In the genomic region with DNA sequence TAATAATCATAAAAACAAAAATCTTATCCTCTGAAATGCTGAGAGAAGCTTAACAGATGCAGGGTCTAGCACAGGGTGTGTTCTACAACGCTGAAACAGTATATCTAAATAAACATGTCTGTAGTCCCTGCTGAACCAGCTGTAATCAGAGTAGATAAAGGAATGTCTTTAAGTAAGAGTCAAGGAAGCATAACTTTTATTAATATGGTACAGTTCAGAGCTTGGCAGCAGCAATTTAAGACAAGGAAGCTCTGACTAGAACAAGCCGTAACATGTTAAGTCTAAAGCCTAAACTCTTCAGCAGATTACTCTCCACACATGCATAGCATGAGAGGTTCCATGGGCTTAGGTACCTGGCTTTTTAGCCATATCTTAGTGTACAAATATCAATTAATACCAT, we compare ENCODE assay signal across 27 cellular contexts. TPM values are rescaled to one million over a fixed set of nuclear protein-coding genes. Genes with fewer than 3 reads are reported as not detected.
DNase-seq lines count a peak whose midpoint lies in the region; ATAC-seq and TF ChIP-seq lines count a peak whose summit lies in the region.
"Had no signal": no experiment of that assay in that cellular context is flagged by ENCODE, and none has a peak within 500 bp of the region (broad histone marks: within the 10 kb centered on the region; RNA-seq: fewer than 3 reads in every experiment).

No MANE protein-coding gene starts in this region.

- H3K27me3 ChIP-seq in IMR-90 (ENCODE audit: control insufficient read depth, insufficient read depth, low read length) (no peaks in the 10 kb centered on the region), SJCRH30 (no peaks in the 10 kb centered on the region)
- H3K27me3 ChIP-seq: brain microvascular endothelial cell, gastrocnemius medialis, SJSA1, tibial nerve had no signal

- peak overlapping the region; percentile 79; the same call in 1 of the 2 replicates for H4K5ac ChIP-seq in IMR-90 (ENCODE audit: low read depth, low read length)

- no peak overlapping the region for H3K56ac ChIP-seq in IMR-90 (ENCODE audit: extremely low read depth, insufficient read depth, low read length)

- no peak overlapping the region for H3K9ac ChIP-seq in IMR-90 (ENCODE audit: low read depth, low read length)
- H3K9ac ChIP-seq: GM23248 had no signal

- intact Hi-C loops in IMR-90 (cut with micrococcal nuclease), result no loop called here

- H3K36me3 ChIP-seq in IMR-90 (ENCODE audit: control insufficient read depth, insufficient read depth, low read length) (peaks cover 8% of the 10 kb centered on the region), SJCRH30 (peaks cover 7% of the 10 kb centered on the region; the same call in 1 of the 2 replicates)
- H3K36me3 ChIP-seq: gastrocnemius medialis had no signal

- in situ Hi-C loops in IMR-90 (cut with MboI; ENCODE audit: low sequenced_read_pairs), result no loop called here

- peaks cover 5 to 25% of the 10 kb centered on the region in 2 experiments; a peak in 3 of 4 replicates for H3K79me1 ChIP-seq in IMR-90 (ENCODE audit: low read depth in 1 of 2, low read length in 2 of 2)

- no peak overlapping the region for H2BK20ac ChIP-seq in IMR-90 (ENCODE audit: low read depth, low read length)

- H3K27ac ChIP-seq in IMR-90 (ENCODE audit: insufficient read depth, low read length), result peak overlapping the region; percentile 16; the same call in 1 of the 2 replicates
- H3K27ac ChIP-seq in SJCRH30, result peak overlapping the region; percentile 70
- H3K27ac ChIP-seq: brain microvascular endothelial cell, C4-2B, gastrocnemius medialis, GM23248, SJSA1, tibial nerve, VCaP had no signal

- H3K4me1 ChIP-seq in IMR-90 (ENCODE audit: control insufficient read depth, insufficient read depth, low read length), result peaks cover 2% of the 10 kb centered on the region
- H3K4me1 ChIP-seq in SJCRH30, result peaks cover 58% of the 10 kb centered on the region
- H3K4me1 ChIP-seq: gastrocnemius medialis had no signal

- H4K8ac ChIP-seq in IMR-90 (ENCODE audit: low read depth in 2 of 2, low read length in 2 of 2), result peak overlapping the region in 1 of 2 experiments; percentile 71; a peak in 2 of 4 replicates

- H2AK5ac ChIP-seq in IMR-90 (ENCODE audit: low read depth, low read length), result no peak overlapping the region

- H2AFZ ChIP-seq in IMR-90 (replicated peaks; ENCODE audit: low read length, poor library complexity), result no peak overlapping the region
- H2AFZ ChIP-seq: GM23248 had no signal

- WGBS in IMR-90 (ENCODE audit: extremely low coverage in 2 of 2, insufficient read length in 1 of 2), 2 experiments, result no CpG with 5 or more reads among the region's 2 CpGs

- CTCF ChIA-PET in IMR-90 (lab: Yijun Ruan, JAX), result no interaction called here

- peaks cover 6% of the 10 kb centered on the region for H3K9me1 ChIP-seq in IMR-90 (ENCODE audit: insufficient read depth, low read length)

- no peak for TF ChIP-seq CTCF in IMR-90 (conservative IDR thresholded peaks at IDR 0.05; ENCODE audit: low read depth, low read length)
- TF ChIP-seq CTCF in osteocyte (IDR thresholded peaks at IDR 0.05), result no peak
- TF ChIP-seq CTCF in endothelial cell (IDR thresholded peaks at IDR 0.05; ENCODE audit: unreplicated experiment), result no peak

- H3K18ac ChIP-seq in IMR-90 (ENCODE audit: low read depth, low read length), result peak overlapping the region; percentile 42; the same call in 1 of the 2 replicates

- H3K27ac Mint-ChIP-seq in osteocyte (ENCODE audit: unreplicated experiment) (peak overlapping the region; percentile 71), endothelial cell (ENCODE audit: unreplicated experiment) (no peak overlapping the region)
- H3K27ac Mint-ChIP-seq: activated CD4-positive, alpha-beta T cell treated with anti-CD3 and anti-CD28 coated beads for 36 hours; activated CD8-positive, alpha-beta T cell treated with anti-CD3 and anti-CD28 coated beads, Interleukin-2, amount 10 ng/mL, durations not matched to agents 7 days and 5 days; activated naive CD4-positive, alpha-beta T cell treated with anti-CD3 and anti-CD28 coated beads, Interleukin-2, amount 10 ng/mL, durations not matched to agents 7 days and 5 days had no signal

- BruUV-seq in IMR-90 (replicated peaks; lab: Mats Ljungman, UMichigan), result no TSS peak

- peak; percentile 46 for DNase-seq in IMR-90
- peak in 1 of 2 experiments; percentile 52 for DNase-seq in SJCRH30
- DNase-seq in fibroblast of gingiva (ENCODE audit: low read depth), result peak; percentile 50
- DNase-seq in osteocyte (ENCODE audit: extremely low spot score, unreplicated experiment), result no peak
- DNase-seq in amniotic stem cell (lab: John Stamatoyannopoulos, UW), result no peak
- DNase-seq in endothelial cell (ENCODE audit: low spot score), result no peak
- no peak for DNase-seq in cortex of kidney (lab: John Stamatoyannopoulos, UW)
- DNase-seq: activated CD4-positive, alpha-beta T cell treated with anti-CD3 and anti-CD28 coated beads for 36 hours; activated CD8-positive, alpha-beta T cell treated with anti-CD3 and anti-CD28 coated beads, Interleukin-2, amount 10 ng/mL, durations not matched to agents 7 days and 5 days; activated naive CD4-positive, alpha-beta T cell treated with anti-CD3 and anti-CD28 coated beads, Interleukin-2, amount 10 ng/mL, durations not matched to agents 7 days and 5 days; brain microvascular endothelial cell; DND-41; effector CD4-positive, alpha-beta T cell; erythroblast; gastrocnemius medialis; GF-D8; GM23248; Kasumi-1; mesendoderm; NCI-H146; right cardiac atrium; stimulated activated CD8-positive, alpha-beta memory T cell treated with anti-CD3 and anti-CD28 coated beads, Interleukin-4, amount 100 ng/mL, for 48 hours; T1000 had no signal

- H3K9me3 ChIP-seq in IMR-90 (ENCODE audit: control insufficient read depth, insufficient read depth, low read length), result no peaks in the 10 kb centered on the region
- H3K9me3 ChIP-seq in SJCRH30 (replicated peaks), result no peaks in the 10 kb centered on the region
- H3K9me3 ChIP-seq: gastrocnemius medialis, SJSA1, tibial nerve had no signal

- H3K4me1 Mint-ChIP-seq in osteocyte (ENCODE audit: unreplicated experiment) (peaks cover 20% of the 10 kb centered on the region), endothelial cell (ENCODE audit: unreplicated experiment) (no peaks in the 10 kb centered on the region)

- no peaks in the 10 kb centered on the region; the same call in 1 of the 2 replicates for H4K20me1 ChIP-seq in IMR-90 (ENCODE audit: insufficient read depth, low read length)

- no peak for TF ChIP-seq POLR2A in IMR-90 (IDR thresholded peaks at IDR 0.05; ENCODE audit: low read depth, low read length)

- H3K4me3 Mint-ChIP-seq in osteocyte (ENCODE audit: unreplicated experiment), result no peak overlapping the region
- H3K4me3 Mint-ChIP-seq in endothelial cell (ENCODE audit: unreplicated experiment), result no peak overlapping the region
- H3K4me3 Mint-ChIP-seq: activated CD4-positive, alpha-beta T cell treated with anti-CD3 and anti-CD28 coated beads for 36 hours; activated CD8-positive, alpha-beta T cell treated with anti-CD3 and anti-CD28 coated beads, Interleukin-2, amount 10 ng/mL, durations not matched to agents 7 days and 5 days; activated naive CD4-positive, alpha-beta T cell treated with anti-CD3 and anti-CD28 coated beads, Interleukin-2, amount 10 ng/mL, durations not matched to agents 7 days and 5 days had no signal

- 0 out of 2 replicates have a peak overlapping the region, but pooled peaks have one; percentile 9 for H3K14ac ChIP-seq in IMR-90 (replicated peaks; ENCODE audit: low read depth, low read length)

- H3K36me3 Mint-ChIP-seq in osteocyte (ENCODE audit: unreplicated experiment), result peaks cover 19% of the 10 kb centered on the region
- H3K36me3 Mint-ChIP-seq in endothelial cell (ENCODE audit: low read depth, unreplicated experiment), result peaks cover 9% of the 10 kb centered on the region

- H3K23ac ChIP-seq in IMR-90 (ENCODE audit: low read depth, low read length), result no peak overlapping the region; the same call in 1 of the 2 replicates

- H3K9me3 Mint-ChIP-seq in osteocyte (ENCODE audit: unreplicated experiment) (no peaks in the 10 kb centered on the region), endothelial cell (ENCODE audit: unreplicated experiment) (no peaks in the 10 kb centered on the region)
- H3K9me3 Mint-ChIP-seq: activated naive CD4-positive, alpha-beta T cell treated with anti-CD3 and anti-CD28 coated beads, Interleukin-2, amount 10 ng/mL, durations not matched to agents 7 days and 5 days had no signal

- no peak overlapping the region for H2BK15ac ChIP-seq in IMR-90 (ENCODE audit: low read depth, low read length)

- ATAC-seq in IMR-90 (ENCODE audit: low read depth), result peak; percentile 88
- ATAC-seq: activated CD4-positive, alpha-beta T cell treated with anti-CD3 and anti-CD28 coated beads for 36 hours; activated CD8-positive, alpha-beta T cell treated with anti-CD3 and anti-CD28 coated beads, Interleukin-2, amount 10 ng/mL, durations not matched to agents 7 days and 5 days; gastrocnemius medialis; right cardiac atrium had no signal

- H3K4me2 ChIP-seq in IMR-90 (ENCODE audit: low read depth, low read length), result peak overlapping the region; percentile 55

- H3K27me3 Mint-ChIP-seq in osteocyte (ENCODE audit: unreplicated experiment) (no peaks in the 10 kb centered on the region), endothelial cell (ENCODE audit: unreplicated experiment) (peaks cover 2% of the 10 kb centered on the region)
- H3K27me3 Mint-ChIP-seq: activated CD4-positive, alpha-beta T cell treated with anti-CD3 and anti-CD28 coated beads for 36 hours; activated naive CD4-positive, alpha-beta T cell treated with anti-CD3 and anti-CD28 coated beads, Interleukin-2, amount 10 ng/mL, durations not matched to agents 7 days and 5 days had no signal

- dilution Hi-C loops in IMR-90 (cut with HindIII; ENCODE audit: low sequenced_read_pairs, unreplicated experiment), result no loop called here

- no peak overlapping the region for H4K91ac ChIP-seq in IMR-90 (ENCODE audit: insufficient read depth, low read depth, low read length)

- no peak overlapping the region for H3K4me3 ChIP-seq in IMR-90 (ENCODE audit: insufficient read depth, low read depth, low read length)
- H3K4me3 ChIP-seq in SJCRH30, result no peak overlapping the region
- H3K4me3 ChIP-seq: gastrocnemius medialis, GM23248, SJSA1, tibial nerve had no signal

- TF ChIP-seq RAD21 in IMR-90 (IDR thresholded peaks at IDR 0.05; ENCODE audit: low read length), result no peak

- H2AK9ac ChIP-seq in IMR-90 (replicated peaks; ENCODE audit: low read depth, low read length, poor library complexity), result no peak overlapping the region

- POLR2A ChIA-PET in IMR-90 (lab: Charles Lee; ENCODE audit: unreplicated experiment), result no interaction called here

- H3K4ac ChIP-seq in IMR-90 (ENCODE audit: low read depth, low read length), result no peak overlapping the region

- H2BK120ac ChIP-seq in IMR-90 (ENCODE audit: low read depth, low read length), result no peak overlapping the region

- no peak overlapping the region for H2BK5ac ChIP-seq in IMR-90 (ENCODE audit: low read depth, low read length, poor library complexity, severe bottlenecking)

TF ChIP-seq in IMR-90, 13 proteins besides CTCF, POLR2A, EP300 and RAD21 (continues in another document):
- no peak for TF ChIP-seq BHLHE40 (IDR thresholded peaks at IDR 0.05; ENCODE audit: low read depth, low read length)

RNA-seq across cellular contexts. Expression of a gene that starts 36.1 kb away (rescaled TPM):
- 23.6 and 24.6 TPM in 2 replicates for total RNA-seq in IMR-90 (2012; rRNA removed)
- 16.3 and 19.8 TPM in 2 replicates for polyA plus RNA-seq in IMR-90 (2012; rRNA removed)
- 11.9 and 13.2 TPM in 2 replicates for polyA plus RNA-seq in IMR-90 (2012; cell fraction: cytosol; rRNA removed)
- 18.9 and 34.9 TPM in 2 replicates for polyA plus RNA-seq in IMR-90 (2012; cell fraction: nucleus; rRNA removed; ENCODE audit: low replicate concordance)
- total RNA-seq in SJCRH30 (2014; rRNA removed; shearing (Covaris generic)), result 33.6 and 34.2 TPM in 2 replicates
- total RNA-seq in osteocyte, result 27.9 and 28.8 TPM in 2 replicates
- total RNA-seq in endothelial cell (ENCODE audit: unreplicated experiment), result 26.0 TPM

Comparison
In these comparisons a context has a peak if more than half of its experiments do, and no peak if none do; other contexts are left out.
1. DNase-seq: peak in IMR-90 (single experiment) and fibroblast of gingiva (single experiment); none in osteocyte (single experiment), amniotic stem cell (single experiment), endothelial cell (single experiment) and cortex of kidney (single experiment).